ENCODE assay signal across 21 cellular contexts in genomic region chr11:27039873-27040272, GRCh38. TPM values are rescaled to one million over a fixed set of nuclear protein-coding genes. Genes with fewer than 3 reads are reported as not detected.
A peak's percentile ranks its signal among the peaks of the same experiment; 100 is the strongest.
DNase-seq lines count a peak whose midpoint lies in the region; ATAC-seq and TF ChIP-seq lines count a peak whose summit lies in the region.
"Had no signal": no experiment of that assay in that cellular context is flagged by ENCODE, and none has a peak within 500 bp of the region (broad histone marks: within the 10 kb centered on the region; RNA-seq: fewer than 3 reads in every experiment).

No MANE protein-coding gene starts in this region.

- ATAC-seq in HG03521 (IDR thresholded peaks at IDR 0.05; ENCODE audit: unreplicated experiment): no peak
- ATAC-seq: activated CD8-positive, alpha-beta memory T cell treated with anti-CD3 and anti-CD28 coated beads, Interleukin-2, amount 10 ng/mL, durations not matched to agents 7 days and 5 days; K562; T-cell had no signal

- peak; percentile 33 for DNase-seq in HPDE6-E6E7 (ENCODE audit: extremely low spot score)
- no peak for DNase-seq in astrocyte of the spinal cord (ENCODE audit: low read depth, low spot score)
- peak; percentile 33 for DNase-seq in iPS-NIHi7 (ENCODE audit: extremely low spot score)
- no peak for DNase-seq in smooth muscle cell (lab: John Stamatoyannopoulos, UW; ENCODE audit: unreplicated experiment)
- DNase-seq in NOMO-1 (lab: John Stamatoyannopoulos, UW; ENCODE audit: unreplicated experiment in 2 of 2): no peak
- no peak for DNase-seq in stimulated activated naive CD4-positive, alpha-beta T cell treated with Interleukin-2 at 50 U/mL for 16 hours (lab: John Stamatoyannopoulos, UW)
- no peak for DNase-seq in DMS114 treated with DMSO at 0.1 percent for 48 hours (lab: John Stamatoyannopoulos, UW; ENCODE audit: unreplicated experiment)
- DNase-seq: activated CD4-positive, CD25-positive, alpha-beta regulatory T cell; activated CD8-positive, alpha-beta memory T cell treated with anti-CD3 and anti-CD28 coated beads, Interleukin-2, amount 10 ng/mL, durations not matched to agents 7 days and 5 days; activated naive CD4-positive, alpha-beta T cell; DND-41; NCI-H1436 treated with DMSO at 0.1 percent for 48 hours; NCI-H446 treated with DMSO at 0.1 percent for 48 hours; occipital lobe; T-cell had no signal

- no peak overlapping the region for H3K4me3 ChIP-seq in astrocyte of the spinal cord (ENCODE audit: low read depth, low read length)
- H3K4me3 ChIP-seq in smooth muscle cell: no peak overlapping the region
- H3K4me3 ChIP-seq: HAP-1, K562 had no signal

- in situ Hi-C loops in astrocyte of the spinal cord (cut with HindIII; ENCODE audit: low sequenced_read_pairs): no loop called here

- H3K9me3 ChIP-seq in smooth muscle cell (replicated peaks; ENCODE audit: low read depth): peaks cover 9% of the 10 kb centered on the region
- H3K9me3 ChIP-seq: HAP-1 had no signal

- peaks cover 12% of the 10 kb centered on the region for H3K4me1 ChIP-seq in smooth muscle cell (ENCODE audit: low read depth)
- H3K4me1 ChIP-seq: HAP-1 had no signal

- no peak overlapping the region for H3K4me2 ChIP-seq in smooth muscle cell

- peaks cover 4% of the 10 kb centered on the region for H3F3A ChIP-seq in smooth muscle cell (ENCODE audit: low read depth)

- no peaks in the 10 kb centered on the region for H3K36me3 ChIP-seq in smooth muscle cell (ENCODE audit: low read depth)
- H3K36me3 ChIP-seq: HAP-1 had no signal

- H4K20me1 ChIP-seq in smooth muscle cell (ENCODE audit: low read depth): no peaks in the 10 kb centered on the region

- 74% methylated on average over 3 of the region's 3 CpGs for WGBS in smooth muscle cell (ENCODE audit: low lambda C conversion rate)

- no peaks in the 10 kb centered on the region for H3K27me3 ChIP-seq in smooth muscle cell (ENCODE audit: low read depth)

- TF ChIP-seq CTCF in astrocyte of the spinal cord (IDR thresholded peaks at IDR 0.05; ENCODE audit: low read depth, low read length): peak; percentile 7
- no peak for TF ChIP-seq CTCF in smooth muscle cell (IDR thresholded peaks at IDR 0.05; ENCODE audit: borderline replicate concordance, insufficient read depth, poor library complexity, severe bottlenecking)

- H3K9ac ChIP-seq in smooth muscle cell (ENCODE audit: low read depth): no peak overlapping the region

- no peak overlapping the region for H2AFZ ChIP-seq in smooth muscle cell (ENCODE audit: low read depth)

- peak overlapping the region; percentile 16 for H3K27ac ChIP-seq in smooth muscle cell (ENCODE audit: low read depth)

- H3K79me2 ChIP-seq in smooth muscle cell (ENCODE audit: low read depth): no peaks in the 10 kb centered on the region

RNA-seq across cellular contexts. Expression of gene BBOX1, which starts 0.7 kb away (rescaled TPM):
- total RNA-seq in smooth muscle cell: 0.09 and 0.22 TPM in 2 replicates
- polyA plus RNA-seq in smooth muscle cell: 0.53 and 0.67 TPM in 2 replicates
- total RNA-seq: activated CD8-positive, alpha-beta memory T cell treated with anti-CD3 and anti-CD28 coated beads, Interleukin-2, amount 10 ng/mL, durations not matched to agents 7 days and 5 days; cardiac septum; K562; mesothelial cell of epicardium; T-cell had no signal
- polyA plus RNA-seq: CD14-positive monocyte, K562 had no signal

RNA-seq across cellular contexts. Expression of gene FIBIN, which starts 46.0 kb away (rescaled TPM):
- 24.7 and 36.7 TPM in 2 replicates for total RNA-seq in smooth muscle cell
- 25.2 and 40.7 TPM in 2 replicates for polyA plus RNA-seq in smooth muscle cell
- total RNA-seq: activated CD8-positive, alpha-beta memory T cell treated with anti-CD3 and anti-CD28 coated beads, Interleukin-2, amount 10 ng/mL, durations not matched to agents 7 days and 5 days; K562; T-cell had no signal
- polyA plus RNA-seq: CD14-positive monocyte, K562 had no signal

Comparison
In these comparisons a context has a peak if more than half of its experiments do, and no peak if none do; other contexts are left out.
1. DNase-seq: peak in HPDE6-E6E7 (single experiment) and iPS-NIHi7 (single experiment); none in astrocyte of the spinal cord (single experiment), smooth muscle cell (single experiment), NOMO-1 (0 of 2), stimulated activated naive CD4-positive, alpha-beta T cell treated with Interleukin-2 at 50 U/mL for 16 hours (single experiment) and DMS114 treated with DMSO at 0.1 percent for 48 hours (single experiment).